19 cellular contexts compared by ENCODE assay signal in the genomic region with DNA sequence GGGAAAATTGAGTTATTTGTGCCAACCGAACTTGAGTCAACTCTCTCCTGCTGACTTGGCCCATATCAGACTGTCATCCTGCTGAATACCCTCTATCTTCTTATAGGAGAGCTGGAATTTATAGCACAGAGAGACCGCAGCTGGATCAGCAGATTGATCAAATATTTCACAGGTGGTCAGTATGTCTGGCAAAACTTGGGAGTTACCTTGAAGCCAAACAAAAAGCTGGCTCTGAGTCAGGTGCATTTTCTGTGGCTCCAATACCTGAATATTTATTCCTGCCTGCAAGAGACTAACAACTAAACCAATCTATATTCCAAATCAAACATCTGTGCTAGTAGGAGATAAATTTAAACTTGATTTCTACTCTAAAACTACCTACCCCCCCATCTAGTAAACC.
"Had no signal": no experiment of that assay in that cellular context is flagged by ENCODE, and none has a peak within 500 bp of the region (broad histone marks: within the 10 kb centered on the region; RNA-seq: fewer than 3 reads in every experiment).

No MANE protein-coding gene starts in this region.

- H3K4me1 ChIP-seq: SJSA1 had no signal

- H3K27me3 ChIP-seq: SJSA1 had no signal

- DNase-seq: Karpas-422, KBM-7, MM.1S, NCI-H1092 treated with DMSO at 0.1 percent for 48 hours, NCI-H1436 treated with DMSO at 0.1 percent for 48 hours, NCI-H187, NCI-H2029, NCI-H2081 treated with DMSO at 0.1 percent for 48 hours, NCI-H2171 treated with DMSO at 0.1 percent for 48 hours, NCI-H345, NCI-H446 treated with DMSO at 0.1 percent for 48 hours, NCI-H510A treated with DMSO at 0.1 percent for 48 hours, NCI-H526, NCI-H82, Right ventricle myocardium superior, RPMI8226, SIG-M5 had no signal

- H3K27ac ChIP-seq: SJSA1, SK-N-MC had no signal

- H3K4me3 ChIP-seq: SJSA1, SK-N-MC had no signal

- H3K36me3 ChIP-seq: SJSA1 had no signal

- H3K9me3 ChIP-seq: SJSA1 had no signal
